In the genomic region with DNA sequence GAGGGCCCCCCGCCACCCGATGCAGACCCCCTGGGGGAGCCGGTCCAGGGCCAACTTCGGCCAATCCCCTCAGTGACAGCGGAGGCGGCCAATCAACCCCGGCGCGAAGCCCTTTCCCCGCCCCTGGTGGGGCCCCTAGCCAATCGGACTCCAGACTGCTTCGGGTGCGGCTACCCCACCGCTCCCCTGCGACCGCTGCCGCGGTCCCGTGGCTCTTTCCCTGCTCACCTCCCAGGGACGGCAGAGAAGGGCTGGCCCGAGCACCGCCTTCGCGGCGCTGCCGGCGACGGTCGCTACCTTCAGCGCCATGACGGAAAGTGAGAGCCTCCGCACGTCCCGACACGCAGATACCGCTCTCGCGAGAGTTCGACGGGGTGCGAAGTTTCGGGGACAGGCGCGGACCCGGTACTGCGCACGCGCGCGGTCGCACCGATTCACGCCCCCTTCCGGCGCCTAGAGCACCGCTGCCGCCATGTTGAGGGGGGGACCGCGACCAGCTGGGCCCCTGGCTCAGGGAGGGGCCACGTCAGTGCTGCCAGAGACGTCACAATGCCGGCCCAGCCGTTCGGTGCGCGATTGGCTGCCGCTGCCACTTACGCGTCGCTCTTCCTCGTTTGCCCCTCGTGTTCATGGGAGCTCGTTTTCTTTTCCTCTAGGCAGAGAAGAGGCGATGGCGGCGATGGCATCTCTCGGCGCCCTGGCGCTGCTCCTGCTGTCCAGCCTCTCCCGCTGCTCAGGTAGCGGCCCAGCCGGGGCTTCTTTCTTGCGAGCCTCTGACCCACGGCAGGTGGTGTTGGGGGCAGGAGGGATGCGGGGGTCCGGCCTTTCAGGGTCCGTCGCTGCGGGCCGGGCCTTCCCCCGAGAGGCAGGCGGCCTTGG, we compare ENCODE assay signal across 8 cellular contexts. TPM values are rescaled to one million over a fixed set of nuclear protein-coding genes. Genes with fewer than 3 reads are reported as not detected.
DNase-seq lines count a peak whose midpoint lies in the region; ATAC-seq, FAIRE-seq and TF ChIP-seq lines count a peak whose summit lies in the region.

Gene IDH3G (minus strand): TSS at position 358 of the 879 bp plus-strand sequence. CDS start 49 bp downstream, at position 309.
Gene SSR4 (plus strand): TSS at position 651 of the 879 bp plus-strand sequence. CDS start 20 bp downstream, at position 671.

- H3K36me3 ChIP-seq in adrenal gland (replicated peaks in 1 of 2) (peaks cover 0 to 12% of the 10 kb centered on the region in 2 donors), heart left ventricle (peaks cover 0 to 31% (median 17%) of the 10 kb centered on the region in 9 donors)

- peak; percentile 82 for TF ChIP-seq POLR2A in GM12891 (IDR thresholded peaks at IDR 0.05; ENCODE audit: low read depth, low read length)
- TF ChIP-seq POLR2A in adrenal gland (IDR thresholded peaks at IDR 0.05) = peak; percentile 38 to 58
- peak in 1 of 2 donors; percentile 46 for TF ChIP-seq POLR2A in heart left ventricle (IDR thresholded peaks at IDR 0.05)

- H3K4me3 Mint-ChIP-seq in T-cell (peak within 1 kb of the TSS; percentile 85 to 91 (median 91)), type B pancreatic cell (peak within 1 kb of the TSS; percentile 91)

- no peaks in the 10 kb centered on the region for H3K36me3 Mint-ChIP-seq in T-cell
- no peaks in the 10 kb centered on the region for H3K36me3 Mint-ChIP-seq in type B pancreatic cell

- H3K27ac Mint-ChIP-seq in T-cell (peak within 1 kb of the TSS; percentile 93 to 95), type B pancreatic cell (peak within 1 kb of the TSS; percentile 90)

- POLR2A ChIA-PET in T-cell (lab: Charles Lee) = interaction anchor here in 1 of 2 donors (0.6 kb wide), 1 partner anchor 131 kb away, joined by 3 read pairs; no protein-coding TSS in a partner anchor

- DNase-seq in GM12891 (ENCODE audit: insufficient read length, low spot score) = peak; percentile 95
- peak; percentile 89 for DNase-seq in NCI-H1436 treated with DMSO at 0.1 percent for 48 hours (lab: John Stamatoyannopoulos, UW)
- peak; percentile 86 to 93 (median 90) for DNase-seq in T-cell
- DNase-seq in adrenal gland = peak; percentile 91 to 96 (median 93)
- peak; percentile 92 to 96 (median 93) for DNase-seq in heart left ventricle
- peak; percentile 89 for DNase-seq in pons (ENCODE audit: low spot score)
- peak; percentile 95 for DNase-seq in type B pancreatic cell (ENCODE audit: extremely low spot score, unreplicated experiment)

- peaks cover 5 to 18% of the 10 kb centered on the region in 2 donors for H3K4me1 ChIP-seq in adrenal gland (replicated peaks in 1 of 2)
- peaks cover 0 to 37% (median 20%) of the 10 kb centered on the region in 12 donors for H3K4me1 ChIP-seq in heart left ventricle

- peak; percentile 85 for ATAC-seq in HG02840 (IDR thresholded peaks at IDR 0.05; ENCODE audit: low FRiP score, unreplicated experiment)
- peak; percentile 92 to 94 (median 94) for ATAC-seq in T-cell (replicated peaks in 1 of 4)
- peak; percentile 94 to 97 (median 96) for ATAC-seq in heart left ventricle

- intact Hi-C loops in adrenal gland (cut with DNase I) = no loop called here
- intact Hi-C loops in heart left ventricle (cut with DNase I) = loop anchor here in 3 of 10 donors (5.0 to 10.0 kb wide), 2 partner anchors 131 to 133 kb away; partner anchors contain the start of gene ARHGAP4 (in 3 of the 3)

- no peaks in the 10 kb centered on the region for H3K27me3 ChIP-seq in adrenal gland
- peaks cover 0 to 4% (median 0%) of the 10 kb centered on the region in 9 donors for H3K27me3 ChIP-seq in heart left ventricle

- no peaks in the 10 kb centered on the region for H3K9me3 ChIP-seq in adrenal gland (replicated peaks in 1 of 3)
- peaks cover 0 to 36% (median 0%) of the 10 kb centered on the region in 12 donors for H3K9me3 ChIP-seq in heart left ventricle

- H3K27ac ChIP-seq in adrenal gland (peak within 1 kb of the TSS; percentile 69 to 97 (median 94)), heart left ventricle (peak within 1 kb of the TSS; percentile 86 to 99 (median 96))

- H3K4me1 Mint-ChIP-seq in T-cell (peaks cover 26 to 35% (median 28%) of the 10 kb centered on the region in 3 donors), type B pancreatic cell (ENCODE audit: unreplicated experiment) (peaks cover 8% of the 10 kb centered on the region)

- TF ChIP-seq CTCF in adrenal gland (IDR thresholded peaks at IDR 0.05) (peak in 2 of 6 experiments; percentile 10 to 15), heart left ventricle (IDR thresholded peaks at IDR 0.05) (peak in 8 of 12 donors; percentile 9 to 58 (median 33)), type B pancreatic cell (conservative IDR thresholded peaks at IDR 0.05) (no peak)

- peak within 1 kb of the TSS; percentile 11 to 65 (median 39) for H3K4me3 ChIP-seq in adrenal gland
- peak within 1 kb of the TSS; percentile 46 to 91 (median 74) for H3K4me3 ChIP-seq in heart left ventricle

- peak; percentile 100 for FAIRE-seq in GM12891 (lab: Jason Lieb, UNC)

- CTCF ChIA-PET in T-cell (lab: Charles Lee) = interaction anchor here in 1 of 2 donors (0.6 to 0.9 kb wide), 2 partner anchors 72 to 134 kb away, joined by 3 to 4 read pairs; no protein-coding TSS in a partner anchor

- no peaks in the 10 kb centered on the region for H3K9me3 Mint-ChIP-seq in T-cell
- no peaks in the 10 kb centered on the region for H3K9me3 Mint-ChIP-seq in type B pancreatic cell

- no peaks in the 10 kb centered on the region for H3K27me3 Mint-ChIP-seq in T-cell
- no peaks in the 10 kb centered on the region for H3K27me3 Mint-ChIP-seq in type B pancreatic cell

- WGBS in adrenal gland, 4 donors = 0 to 33% (median 23%) methylated on average over 17 to 92 of the region's 92 CpGs; no CpG with 5 or more reads in 1 of the 4 donors
- WGBS in heart left ventricle, 4 donors = 0 to 39% (median 16%) methylated on average over 48 to 92 of the region's 92 CpGs

TF ChIP-seq in GM12891, 5 proteins besides CTCF, POLR2A, EP300 and RAD21:
- peak; percentile 82 for TF ChIP-seq TAF1 (IDR thresholded peaks at IDR 0.05; ENCODE audit: low read depth, low read length)
- TF ChIP-seq POU2F2 (IDR thresholded peaks at IDR 0.05; ENCODE audit: low read depth, low read length) = no peak
- no peak for TF ChIP-seq PAX5 (IDR thresholded peaks at IDR 0.05; ENCODE audit: insufficient read depth, low read length, severe bottlenecking)
- TF ChIP-seq SPI1 (IDR thresholded peaks at IDR 0.05; ENCODE audit: low read depth, low read length) = no peak
- peak; percentile 67; the same call in 1 of the 2 replicates for TF ChIP-seq POLR2AphosphoS5 (IDR thresholded peaks at IDR 0.05; ENCODE audit: low read depth, low read length)

RNA-seq across cellular contexts. Expression of gene IDH3G, which starts in this region (rescaled TPM):
- polyA plus RNA-seq in GM12891 (2012; ENCODE audit: low read depth, missing spikeins) = 59.6 TPM
- total RNA-seq in T-cell = 10 to 100 TPM; 47.7 to 54.6 (median 51.8) TPM
- total RNA-seq in adrenal gland = 100 to 1,000 TPM in 2 of 8 donors, 10 to 100 TPM in 6; 75.8 to 144 (median 85.2) TPM
- polyA plus RNA-seq in adrenal gland = 100 to 1,000 TPM in 2 of 3 donors, 10 to 100 TPM in 1; 73.9 to 112 (median 111) TPM
- total RNA-seq in heart left ventricle = 100 to 1,000 TPM in 2 of 9 donors, 10 to 100 TPM in 7; 58.1 to 162 (median 71.2) TPM
- 10 to 100 TPM; 76.5 to 78.6 TPM for polyA plus RNA-seq in heart left ventricle
- total RNA-seq in type B pancreatic cell (ENCODE audit: low replicate concordance) = 42.9 and 50.0 TPM in 2 replicates

RNA-seq across cellular contexts. Expression of gene SSR4, which starts in this region (rescaled TPM):
- polyA plus RNA-seq in GM12891 (2012; ENCODE audit: low read depth, missing spikeins) = 338 TPM
- total RNA-seq in T-cell = 100 to 1,000 TPM; 179 to 221 (median 209) TPM
- total RNA-seq in adrenal gland = 100 to 1,000 TPM; 162 to 609 (median 339) TPM
- polyA plus RNA-seq in adrenal gland = 1,000 to 10,000 TPM in 1 of 3 donors, 100 to 1,000 TPM in 2; 195 to 1,349 (median 921) TPM
- 100 to 1,000 TPM; 119 to 225 (median 135) TPM for total RNA-seq in heart left ventricle
- 100 to 1,000 TPM; 306 to 307 TPM for polyA plus RNA-seq in heart left ventricle
- 271 and 390 TPM in 2 replicates for total RNA-seq in type B pancreatic cell (ENCODE audit: low replicate concordance)

Comparison
In these comparisons a context has a peak if more than half of its experiments do, and no peak if none do; other contexts are left out.
1. Peak in every context shown above with its lines: DNase-seq, ATAC-seq, H3K4me3 ChIP-seq and H3K27ac ChIP-seq.